ENCODE assay signal across 37 cellular contexts in the genomic region with DNA sequence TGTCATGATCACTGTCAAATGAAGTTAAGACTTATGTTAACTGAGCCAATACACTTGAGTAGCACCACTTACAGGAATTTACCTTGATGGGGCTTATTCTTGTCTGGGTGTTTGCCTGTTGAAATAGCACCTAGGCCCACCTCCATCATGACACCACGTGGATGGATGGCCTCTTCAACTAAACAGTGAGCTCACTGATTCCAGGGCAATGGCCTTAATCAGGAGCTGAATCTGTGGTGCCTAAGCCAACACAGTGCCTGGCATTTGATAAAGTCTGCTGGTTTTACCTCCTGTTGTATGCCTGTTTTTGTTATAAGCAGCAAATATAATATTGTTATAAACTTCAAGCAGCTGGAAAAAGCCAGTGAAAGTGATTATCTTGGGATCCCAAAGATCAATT.
"Had no signal": no experiment of that assay in that cellular context is flagged by ENCODE, and none has a peak within 500 bp of the region (broad histone marks: within the 10 kb centered on the region; RNA-seq: fewer than 3 reads in every experiment).

No MANE protein-coding gene starts in this region.

- H3K9me3 ChIP-seq: adrenal gland, body of pancreas, esophagus muscularis mucosa, gastrocnemius medialis had no signal

- H3K4me1 ChIP-seq: adrenal gland, body of pancreas, gastrocnemius medialis had no signal

- H3K27me3 ChIP-seq: adrenal gland, body of pancreas, esophagus muscularis mucosa, foreskin keratinocyte had no signal

- ATAC-seq: activated CD4-positive, alpha-beta T cell treated with anti-CD3 and anti-CD28 coated beads for 36 hours; activated CD8-positive, alpha-beta memory T cell treated with anti-CD3 and anti-CD28 coated beads, Interleukin-2, amount 10 ng/mL, durations not matched to agents 7 days and 5 days; activated CD8-positive, alpha-beta T cell treated with anti-CD3 and anti-CD28 coated beads, Interleukin-2, amount 10 ng/mL, durations not matched to agents 7 days and 5 days; activated naive CD8-positive, alpha-beta T cell treated with anti-CD3 and anti-CD28 coated beads, Interleukin-2, amount 50 U/mL, for 24 hours; body of pancreas; effector memory CD8-positive, alpha-beta T cell; foreskin keratinocyte; gastrocnemius medialis; T-helper 17 cell had no signal

- H3K27ac Mint-ChIP-seq: activated CD4-positive, alpha-beta memory T cell treated with anti-CD3 and anti-CD28 coated beads for 36 hours; activated CD4-positive, alpha-beta T cell treated with anti-CD3 and anti-CD28 coated beads for 36 hours; activated CD4-positive, alpha-beta T cell treated with anti-CD3 and anti-CD28 coated beads, Interleukin-2, amount 10 ng/mL, durations not matched to agents 24 days and 14 days; activated CD8-positive, alpha-beta memory T cell treated with anti-CD3 and anti-CD28 coated beads, Interleukin-2, amount 10 ng/mL, durations not matched to agents 7 days and 5 days; activated CD8-positive, alpha-beta T cell treated with anti-CD3 and anti-CD28 coated beads, Interleukin-2, amount 10 ng/mL, durations not matched to agents 7 days and 5 days; activated naive CD4-positive, alpha-beta T cell treated with anti-CD3 and anti-CD28 coated beads for 36 hours; activated naive CD4-positive, alpha-beta T cell treated with anti-CD3 and anti-CD28 coated beads, Interleukin-2, amount 50 U/mL, for 24 hours; activated naive CD8-positive, alpha-beta T cell treated with anti-CD3 and anti-CD28 coated beads for 36 hours; activated naive CD8-positive, alpha-beta T cell treated with anti-CD3 and anti-CD28 coated beads, Interleukin-2, amount 50 U/mL, for 24 hours; activated T-helper 1 cell treated with anti-CD3 and anti-CD28 coated beads, Interleukin-12 subunit alpha, Interleukin-12 subunit beta, Interleukin-2, Interleukin-4 antibody, amounts not matched to agents 30 ng/mL and 10 ng/mL and 1 ng/mL, durations not matched to agents 14 hours and 24 hours and 36 hours; activated T-helper 2 cell treated with anti-CD3 and anti-CD28 coated beads, Interferon-gamma antibody, Interleukin-2, Interleukin-4, amounts not matched to agents 10 μg/mL and 5 μg/mL and 100 μg/mL, durations not matched to agents 14 hours and 24 hours and 36 hours; effector memory CD8-positive, alpha-beta T cell; T-helper 17 cell; T-helper 2 cell treated with Interferon-gamma antibody and Interleukin-4, amounts not matched to agents 5 μg/mL and 100 μg/mL, for 36 hours had no signal

- H3K27ac ChIP-seq: adrenal gland, body of pancreas, foreskin keratinocyte, gastrocnemius medialis, WERI-Rb-1 had no signal

- DNase-seq: activated CD4-positive, alpha-beta memory T cell treated with anti-CD3 and anti-CD28 coated beads for 36 hours; activated CD4-positive, alpha-beta T cell treated with anti-CD3 and anti-CD28 coated beads for 36 hours; activated CD4-positive, alpha-beta T cell treated with anti-CD3 and anti-CD28 coated beads, Interleukin-2, amount 10 ng/mL, durations not matched to agents 24 days and 14 days; activated CD4-positive, CD25-positive, alpha-beta regulatory T cell; activated CD4-positive, CD25-positive, alpha-beta regulatory T cell treated with anti-CD3 and anti-CD28 coated beads, Interleukin-2, amount 50 U/mL, for 72 hours; activated CD8-positive, alpha-beta memory T cell treated with anti-CD3 and anti-CD28 coated beads, Interleukin-2, amount 10 ng/mL, durations not matched to agents 7 days and 5 days; activated CD8-positive, alpha-beta memory T cell treated with anti-CD3 and anti-CD28 coated beads, Interleukin-2, amount 50 U/mL, for 4 hours; activated CD8-positive, alpha-beta T cell treated with anti-CD3 and anti-CD28 coated beads, Interleukin-2, amount 10 ng/mL, durations not matched to agents 7 days and 5 days; activated effector memory CD4-positive, alpha-beta T cell treated with anti-CD3 and anti-CD28 coated beads, Interleukin-2, amount 50 U/mL, for 16 hours; activated naive CD4-positive, alpha-beta T cell treated with anti-CD3 and anti-CD28 coated beads for 36 hours; activated naive CD8-positive, alpha-beta T cell treated with anti-CD3 and anti-CD28 coated beads for 36 hours; activated naive CD8-positive, alpha-beta T cell treated with anti-CD3 and anti-CD28 coated beads, Interleukin-2, amount 50 U/mL, for 24 hours; activated T-cell treated with anti-CD3 and anti-CD28 coated beads, Interleukin-2, amount 50 U/mL, for 1 hour; activated T-cell treated with anti-CD3 and anti-CD28 coated beads, Interleukin-2, amount 50 U/mL, for 48 hours; adrenal gland; amygdala; aorta; body of pancreas; caudate nucleus; cortex of kidney; dermis blood vessel endothelial cell; effector CD4-positive, alpha-beta T cell; effector memory CD8-positive, alpha-beta T cell; erythroblast; foreskin keratinocyte; gastrocnemius medialis; glutamatergic neuron; T-helper 1 cell; T-helper 17 cell; T1000; WERI-Rb-1 had no signal

- H3K9me3 Mint-ChIP-seq: activated CD4-positive, alpha-beta memory T cell treated with anti-CD3 and anti-CD28 coated beads for 36 hours; activated CD4-positive, alpha-beta T cell treated with anti-CD3 and anti-CD28 coated beads, Interleukin-2, amount 10 ng/mL, durations not matched to agents 24 days and 14 days; activated naive CD8-positive, alpha-beta T cell treated with anti-CD3 and anti-CD28 coated beads for 36 hours; activated T-helper 1 cell treated with anti-CD3 and anti-CD28 coated beads, Interleukin-12 subunit alpha, Interleukin-12 subunit beta, Interleukin-2, Interleukin-4 antibody, amounts not matched to agents 30 ng/mL and 10 ng/mL and 1 ng/mL, durations not matched to agents 14 hours and 24 hours and 36 hours had no signal

- H3K4me3 Mint-ChIP-seq: activated CD4-positive, alpha-beta memory T cell treated with anti-CD3 and anti-CD28 coated beads for 36 hours; activated CD4-positive, alpha-beta T cell treated with anti-CD3 and anti-CD28 coated beads for 36 hours; activated CD4-positive, alpha-beta T cell treated with anti-CD3 and anti-CD28 coated beads, Interleukin-2, amount 10 ng/mL, durations not matched to agents 24 days and 14 days; activated CD8-positive, alpha-beta memory T cell treated with anti-CD3 and anti-CD28 coated beads, Interleukin-2, amount 10 ng/mL, durations not matched to agents 7 days and 5 days; activated CD8-positive, alpha-beta T cell treated with anti-CD3 and anti-CD28 coated beads, Interleukin-2, amount 10 ng/mL, durations not matched to agents 7 days and 5 days; activated naive CD4-positive, alpha-beta T cell treated with anti-CD3 and anti-CD28 coated beads for 36 hours; activated naive CD4-positive, alpha-beta T cell treated with anti-CD3 and anti-CD28 coated beads, Interleukin-2, amount 50 U/mL, for 24 hours; activated naive CD8-positive, alpha-beta T cell treated with anti-CD3 and anti-CD28 coated beads for 36 hours; activated naive CD8-positive, alpha-beta T cell treated with anti-CD3 and anti-CD28 coated beads, Interleukin-2, amount 50 U/mL, for 24 hours; activated T-helper 1 cell treated with anti-CD3 and anti-CD28 coated beads, Interleukin-12 subunit alpha, Interleukin-12 subunit beta, Interleukin-2, Interleukin-4 antibody, amounts not matched to agents 30 ng/mL and 10 ng/mL and 1 ng/mL, durations not matched to agents 14 hours and 24 hours and 36 hours; effector memory CD8-positive, alpha-beta T cell; T-helper 17 cell; T-helper 2 cell treated with Interferon-gamma antibody and Interleukin-4, amounts not matched to agents 5 μg/mL and 100 μg/mL, for 36 hours had no signal

- H3K36me3 Mint-ChIP-seq: activated CD4-positive, alpha-beta memory T cell treated with anti-CD3 and anti-CD28 coated beads for 36 hours; activated CD8-positive, alpha-beta memory T cell treated with anti-CD3 and anti-CD28 coated beads, Interleukin-2, amount 10 ng/mL, durations not matched to agents 7 days and 5 days; activated naive CD4-positive, alpha-beta T cell treated with anti-CD3 and anti-CD28 coated beads, Interleukin-2, amount 50 U/mL, for 24 hours; activated naive CD8-positive, alpha-beta T cell treated with anti-CD3 and anti-CD28 coated beads for 36 hours had no signal

- FAIRE-seq: colon had no signal

- H3K36me3 ChIP-seq: adrenal gland, esophagus muscularis mucosa, gastrocnemius medialis, WERI-Rb-1 had no signal

- H3K27me3 Mint-ChIP-seq: activated CD4-positive, alpha-beta memory T cell treated with anti-CD3 and anti-CD28 coated beads for 36 hours; activated CD4-positive, alpha-beta T cell treated with anti-CD3 and anti-CD28 coated beads for 36 hours; activated CD4-positive, alpha-beta T cell treated with anti-CD3 and anti-CD28 coated beads, Interleukin-2, amount 10 ng/mL, durations not matched to agents 24 days and 14 days; activated CD8-positive, alpha-beta memory T cell treated with anti-CD3 and anti-CD28 coated beads, Interleukin-2, amount 10 ng/mL, durations not matched to agents 7 days and 5 days; activated naive CD4-positive, alpha-beta T cell treated with anti-CD3 and anti-CD28 coated beads, Interleukin-2, amount 50 U/mL, for 24 hours; activated naive CD8-positive, alpha-beta T cell treated with anti-CD3 and anti-CD28 coated beads for 36 hours; activated naive CD8-positive, alpha-beta T cell treated with anti-CD3 and anti-CD28 coated beads, Interleukin-2, amount 50 U/mL, for 24 hours; effector memory CD8-positive, alpha-beta T cell; T-helper 17 cell had no signal

- H3K4me3 ChIP-seq: adrenal gland, body of pancreas, esophagus muscularis mucosa, gastrocnemius medialis had no signal

- H3K4me1 Mint-ChIP-seq: activated CD4-positive, alpha-beta T cell treated with anti-CD3 and anti-CD28 coated beads for 36 hours; activated CD4-positive, alpha-beta T cell treated with anti-CD3 and anti-CD28 coated beads, Interleukin-2, amount 10 ng/mL, durations not matched to agents 24 days and 14 days; activated CD8-positive, alpha-beta memory T cell treated with anti-CD3 and anti-CD28 coated beads, Interleukin-2, amount 10 ng/mL, durations not matched to agents 7 days and 5 days; activated naive CD4-positive, alpha-beta T cell treated with anti-CD3 and anti-CD28 coated beads, Interleukin-2, amount 50 U/mL, for 24 hours; activated naive CD8-positive, alpha-beta T cell treated with anti-CD3 and anti-CD28 coated beads for 36 hours; activated naive CD8-positive, alpha-beta T cell treated with anti-CD3 and anti-CD28 coated beads, Interleukin-2, amount 50 U/mL, for 24 hours; T-helper 17 cell had no signal
